20 cellular contexts compared by ENCODE assay signal in genomic region chr4:123597586-123597985, GRCh38.
DNase-seq lines count a peak whose midpoint lies in the region; ATAC-seq and TF ChIP-seq lines count a peak whose summit lies in the region.
"Had no signal": no experiment of that assay in that cellular context is flagged by ENCODE, and none has a peak within 500 bp of the region (broad histone marks: within the 10 kb centered on the region; RNA-seq: fewer than 3 reads in every experiment).

No MANE protein-coding gene starts in this region.

- no peak overlapping the region for H4K91ac ChIP-seq in IMR-90 (ENCODE audit: insufficient read depth, low read depth, low read length)

- H3K9me3 Mint-ChIP-seq in activated naive CD8-positive, alpha-beta T cell treated with anti-CD3 and anti-CD28 coated beads for 36 hours: peaks cover 2% of the 10 kb centered on the region

- H2BK5ac ChIP-seq in IMR-90 (ENCODE audit: low read depth, low read length, poor library complexity, severe bottlenecking): no peak overlapping the region

- intact Hi-C loops in IMR-90 (cut with micrococcal nuclease) (no loop called here), mammary epithelial cell (cut with micrococcal nuclease) (no loop called here), right lobe of liver (cut with DNase I) (no loop called here)

- no peak overlapping the region for H3K18ac ChIP-seq in IMR-90 (ENCODE audit: low read depth, low read length)

- no peak overlapping the region; the same call in 1 of the 2 replicates for H3K14ac ChIP-seq in IMR-90 (replicated peaks; ENCODE audit: low read depth, low read length)

- no peak overlapping the region for H3K4me3 Mint-ChIP-seq in activated naive CD8-positive, alpha-beta T cell treated with anti-CD3 and anti-CD28 coated beads for 36 hours
- H3K4me3 Mint-ChIP-seq: activated CD4-positive, alpha-beta T cell treated with anti-CD3 and anti-CD28 coated beads for 36 hours had no signal

- H3K23ac ChIP-seq in IMR-90 (ENCODE audit: low read depth, low read length): no peak overlapping the region

- H3K4ac ChIP-seq in IMR-90 (ENCODE audit: low read depth, low read length): no peak overlapping the region

- CTCF ChIA-PET in IMR-90 (lab: Yijun Ruan, JAX): interaction anchor here (0.6 to 1.7 kb wide), 2 partner anchors 33 to 46 kb away, joined by 3 to 4 read pairs; no protein-coding TSS in a partner anchor
- CTCF ChIA-PET in mammary epithelial cell (lab: Charles Lee; ENCODE audit: low non-redundant PET): no interaction called here

- no peak overlapping the region for H2BK15ac ChIP-seq in IMR-90 (ENCODE audit: low read depth, low read length)

- dilution Hi-C loops in IMR-90 (cut with HindIII; ENCODE audit: low sequenced_read_pairs, unreplicated experiment): no loop called here
- dilution Hi-C loops in mammary epithelial cell (cut with HindIII; ENCODE audit: low sequenced_read_pairs): no loop called here

- H3K27me3 Mint-ChIP-seq in activated naive CD8-positive, alpha-beta T cell treated with anti-CD3 and anti-CD28 coated beads for 36 hours: no peaks in the 10 kb centered on the region
- H3K27me3 Mint-ChIP-seq: activated CD4-positive, alpha-beta T cell treated with anti-CD3 and anti-CD28 coated beads for 36 hours had no signal

- no peaks in the 10 kb centered on the region for H3K36me3 Mint-ChIP-seq in activated naive CD8-positive, alpha-beta T cell treated with anti-CD3 and anti-CD28 coated beads for 36 hours

- BruUV-seq in IMR-90 (replicated peaks; lab: Mats Ljungman, UMichigan): no TSS peak
- BruUV-seq in mammary epithelial cell (replicated peaks; lab: Mats Ljungman, UMichigan): no TSS peak

- no peak overlapping the region for H3K27ac Mint-ChIP-seq in activated naive CD8-positive, alpha-beta T cell treated with anti-CD3 and anti-CD28 coated beads for 36 hours
- H3K27ac Mint-ChIP-seq: activated CD4-positive, alpha-beta T cell treated with anti-CD3 and anti-CD28 coated beads for 36 hours had no signal

- H3K9me1 ChIP-seq in IMR-90 (ENCODE audit: insufficient read depth, low read length): peaks cover 3% of the 10 kb centered on the region; the same call in 1 of the 2 replicates

- TF ChIP-seq CTCF in IMR-90 (conservative IDR thresholded peaks at IDR 0.05; ENCODE audit: low read depth, low read length) (no peak), mammary epithelial cell (conservative IDR thresholded peaks at IDR 0.05 in 1 of 2, IDR thresholded peaks at IDR 0.05 in 1 of 2; ENCODE audit: extremely low read depth in 1 of 2, insufficient read depth in 1 of 2, low read depth in 1 of 2, low read length in 2 of 2) (no peak), right lobe of liver (IDR thresholded peaks at IDR 0.05) (no peak)

- POLR2A ChIA-PET in IMR-90 (lab: Charles Lee; ENCODE audit: unreplicated experiment): interaction anchor here (0.6 kb wide), 1 partner anchor 9 kb away, joined by 3 read pairs; no protein-coding TSS in a partner anchor

- no peak overlapping the region for H3K4me3 ChIP-seq in IMR-90 (ENCODE audit: insufficient read depth, low read depth, low read length)
- no peak overlapping the region for H3K4me3 ChIP-seq in mammary epithelial cell (replicated peaks in 1 of 3; ENCODE audit: insufficient read depth in 1 of 3, low read depth in 2 of 3, low read length in 3 of 3)
- H3K4me3 ChIP-seq in right lobe of liver: no peak overlapping the region
- H3K4me3 ChIP-seq: A549, lung, stomach, uterus had no signal

- in situ Hi-C loops in IMR-90 (cut with MboI; ENCODE audit: low sequenced_read_pairs) (no loop called here), mammary epithelial cell (cut with MboI; ENCODE audit: low sequenced_read_pairs in 2 of 2) (no loop called here)

- H3K9ac ChIP-seq in IMR-90 (ENCODE audit: low read depth, low read length) (no peak overlapping the region), mammary epithelial cell (ENCODE audit: insufficient read depth, low read length) (no peak overlapping the region)

- ATAC-seq in IMR-90 (ENCODE audit: low read depth) (peak; percentile 78), GM21717 (IDR thresholded peaks at IDR 0.05; ENCODE audit: unreplicated experiment) (no peak), right lobe of liver (no peak), HG02885 (IDR thresholded peaks at IDR 0.05; ENCODE audit: poor library complexity, unreplicated experiment) (no peak)
- ATAC-seq: A549 had no signal

- peaks cover 3% of the 10 kb centered on the region; the same call in 1 of the 2 replicates for H3K4me1 ChIP-seq in IMR-90 (ENCODE audit: control insufficient read depth, insufficient read depth, low read length)
- H3K4me1 ChIP-seq in mammary epithelial cell (ENCODE audit: insufficient read depth, low read length): peaks cover 38% of the 10 kb centered on the region
- H3K4me1 ChIP-seq in right lobe of liver: peaks cover 0 to 24% (median 10%) of the 10 kb centered on the region in 4 donors
- H3K4me1 ChIP-seq: uterus had no signal

- no CpG with 5 or more reads among the region's 1 CpG for whole genome bisulfite sequencing in IMR-90 (ENCODE audit: extremely low coverage in 2 of 2, insufficient read length in 1 of 2), 2 experiments
- WGBS in mammary epithelial cell (ENCODE audit: low coverage, missing lambda C conversion rate): 0% methylated on average over 1 of the region's 1 CpG
- 55% methylated on average over 1 of the region's 1 CpG for WGBS in right lobe of liver (ENCODE audit: insufficient coverage, low coverage, low lambda C conversion rate, missing lambda C conversion rate)

- H3K4me2 ChIP-seq in IMR-90 (ENCODE audit: low read depth, low read length): no peak overlapping the region
- H3K4me2 ChIP-seq in mammary epithelial cell (ENCODE audit: insufficient read depth, low read depth, low read length): peak overlapping the region; percentile 62
- H3K4me2 ChIP-seq: A549 had no signal

- no peaks in the 10 kb centered on the region for H3K79me1 ChIP-seq in IMR-90 (ENCODE audit: low read depth in 1 of 2, low read length in 2 of 2)

- no peaks in the 10 kb centered on the region for H3K9me3 ChIP-seq in IMR-90 (ENCODE audit: control insufficient read depth, insufficient read depth, low read length)
- no peaks in the 10 kb centered on the region for H3K9me3 ChIP-seq in mammary epithelial cell (replicated peaks; ENCODE audit: insufficient read depth, low read length)
- no peaks in the 10 kb centered on the region for H3K9me3 ChIP-seq in right lobe of liver
- H3K9me3 ChIP-seq: A549, stomach, uterus had no signal

- H4K20me1 ChIP-seq in IMR-90 (ENCODE audit: insufficient read depth, low read length): no peaks in the 10 kb centered on the region
- no peaks in the 10 kb centered on the region for H4K20me1 ChIP-seq in mammary epithelial cell (ENCODE audit: insufficient read depth, low read length)

- H2BK20ac ChIP-seq in IMR-90 (ENCODE audit: low read depth, low read length): peak overlapping the region; percentile 17; the same call in 1 of the 2 replicates

- H3K79me2 ChIP-seq in mammary epithelial cell (ENCODE audit: insufficient read depth, low read length): no peaks in the 10 kb centered on the region

- no peak overlapping the region for H4K8ac ChIP-seq in IMR-90 (ENCODE audit: low read depth in 2 of 2, low read length in 2 of 2)

- no peak overlapping the region for H2AK9ac ChIP-seq in IMR-90 (replicated peaks; ENCODE audit: low read depth, low read length, poor library complexity)

- no peaks in the 10 kb centered on the region for H3K27me3 ChIP-seq in IMR-90 (ENCODE audit: control insufficient read depth, insufficient read depth, low read length)
- no peaks in the 10 kb centered on the region for H3K27me3 ChIP-seq in mammary epithelial cell (ENCODE audit: insufficient read depth, low read length)
- H3K27me3 ChIP-seq in right lobe of liver: no peaks in the 10 kb centered on the region
- H3K27me3 ChIP-seq: stomach, uterus had no signal

- H2AK5ac ChIP-seq in IMR-90 (ENCODE audit: low read depth, low read length): no peak overlapping the region

- no peak overlapping the region for H4K5ac ChIP-seq in IMR-90 (ENCODE audit: low read depth, low read length)

- H2AFZ ChIP-seq in IMR-90 (replicated peaks; ENCODE audit: low read length, poor library complexity) (no peak overlapping the region), mammary epithelial cell (ENCODE audit: low read depth, low read length) (peak overlapping the region; percentile 25)

- 0 out of 2 replicates have a peak overlapping the region, but pooled peaks have one; percentile 12 for H2BK120ac ChIP-seq in IMR-90 (ENCODE audit: low read depth, low read length)

- H3K56ac ChIP-seq in IMR-90 (ENCODE audit: extremely low read depth, insufficient read depth, low read length): no peak overlapping the region

- DNase-seq in AG08395 (ENCODE audit: low spot score) (peak; percentile 56), IMR-90 (peak; percentile 60), mammary epithelial cell (peak; percentile 82), islet precursor cell (peak; percentile 71), right lobe of liver (no peak)
- no peak for DNase-seq in activated naive CD8-positive, alpha-beta T cell treated with anti-CD3 and anti-CD28 coated beads for 36 hours
- DNase-seq: activated CD4-positive, alpha-beta T cell treated with anti-CD3 and anti-CD28 coated beads for 36 hours; activated CD8-positive, alpha-beta memory T cell treated with anti-CD3 and anti-CD28 coated beads, Interleukin-2, amount 50 U/mL, for 4 hours; activated gamma-delta T cell treated with Interleukin-2 at 50 U/mL for 16 hours; effector CD4-positive, alpha-beta T cell; NCI-H1694 treated with DMSO at 0.1 percent for 48 hours; NCI-H446; SHP77 treated with DMSO at 0.1 percent for 48 hours; stomach; T-helper 9 cell; uterus had no signal

- no peaks in the 10 kb centered on the region for H3K36me3 ChIP-seq in IMR-90 (ENCODE audit: control insufficient read depth, insufficient read depth, low read length)
- no peaks in the 10 kb centered on the region for H3K36me3 ChIP-seq in mammary epithelial cell (ENCODE audit: insufficient read depth, low read length)
- H3K36me3 ChIP-seq in right lobe of liver: no peaks in the 10 kb centered on the region
- H3K36me3 ChIP-seq: stomach, uterus had no signal

- peaks cover 31% of the 10 kb centered on the region for H3K4me1 Mint-ChIP-seq in activated naive CD8-positive, alpha-beta T cell treated with anti-CD3 and anti-CD28 coated beads for 36 hours

- TF ChIP-seq RAD21 in IMR-90 (IDR thresholded peaks at IDR 0.05; ENCODE audit: low read length): no peak

- no peak for TF ChIP-seq POLR2A in IMR-90 (IDR thresholded peaks at IDR 0.05; ENCODE audit: low read depth, low read length)
- no peak for TF ChIP-seq POLR2A in right lobe of liver (IDR thresholded peaks at IDR 0.05)

- H3K27ac ChIP-seq in IMR-90 (ENCODE audit: insufficient read depth, low read length) (no peak overlapping the region), mammary epithelial cell (ENCODE audit: insufficient read depth, low read depth, low read length) (peak overlapping the region; percentile 55), right lobe of liver (no peak overlapping the region)
- H3K27ac ChIP-seq: A549, uterus had no signal

TF ChIP-seq in IMR-90, 13 proteins besides CTCF, POLR2A, EP300 and RAD21 (continues in another document):
- no peak for TF ChIP-seq MAFK (IDR thresholded peaks at IDR 0.05; ENCODE audit: low read depth, low read length)
- no peak for TF ChIP-seq NFE2L2 (IDR thresholded peaks at IDR 0.05; ENCODE audit: low read depth, low read length)

Comparison
In these comparisons a context has a peak if more than half of its experiments do, and no peak if none do; other contexts are left out.
1. DNase-seq: peak in AG08395 (single experiment), IMR-90 (single experiment), mammary epithelial cell (single experiment) and islet precursor cell (single experiment); none in right lobe of liver (0 of 3) and activated naive CD8-positive, alpha-beta T cell treated with anti-CD3 and anti-CD28 coated beads for 36 hours (single experiment).